20 cellular contexts compared by ENCODE assay signal in the genomic region with DNA sequence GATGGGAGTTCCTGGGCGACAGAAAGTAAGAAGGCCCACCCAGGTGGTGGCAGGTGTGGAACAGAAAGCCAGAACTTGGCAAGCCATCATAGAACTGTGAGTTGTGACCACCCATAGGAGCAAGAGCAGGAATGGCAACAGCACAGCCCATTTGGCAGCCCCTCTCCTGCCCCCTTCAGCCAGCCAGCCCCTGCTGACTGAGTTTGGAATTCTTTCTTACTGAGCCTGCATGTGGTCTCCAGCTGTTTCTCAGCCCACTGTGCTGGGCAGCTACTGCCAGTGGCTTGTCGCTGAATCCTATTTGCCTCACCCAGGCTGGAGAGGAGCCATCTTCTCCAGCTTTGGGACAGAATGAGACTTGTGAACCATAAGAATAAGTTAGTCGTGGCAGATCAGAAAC. TPM values are rescaled to one million over a fixed set of nuclear protein-coding genes. Genes with fewer than 3 reads are reported as not detected.
"Had no signal": no experiment of that assay in that cellular context is flagged by ENCODE, and none has a peak within 500 bp of the region (broad histone marks: within the 10 kb centered on the region; RNA-seq: fewer than 3 reads in every experiment).

No MANE protein-coding gene starts in this region.

- H3K9me3 ChIP-seq: lower lobe of right lung, ovary, upper lobe of left lung had no signal

- H3K4me3 ChIP-seq: cardiac muscle cell, hepatocyte, lower lobe of right lung, ovary, upper lobe of left lung had no signal

- H3K27ac ChIP-seq: hepatocyte, lower lobe of right lung, ovary, upper lobe of left lung had no signal

- DNase-seq: activated B cell treated with CpG ODN at 0.5 μM for 24 hours; activated CD4-positive, alpha-beta T cell treated with anti-CD3 and anti-CD28 coated beads, Interleukin-2, amount 10 ng/mL, durations not matched to agents 24 days and 14 days; activated CD8-positive, alpha-beta memory T cell treated with anti-CD3 and anti-CD28 coated beads, Interleukin-2, amount 50 U/mL, for 4 hours; activated CD8-positive, alpha-beta T cell treated with anti-CD3 and anti-CD28 coated beads, Interleukin-2, amount 10 ng/mL, durations not matched to agents 7 days and 5 days; activated gamma-delta T cell; activated T-cell treated with anti-CD3 and anti-CD28 coated beads, Interleukin-2, amount 50 U/mL, for 72 hours; lower lobe of right lung; ovary; stimulated activated CD4-positive, alpha-beta T cell treated with anti-CD3 and anti-CD28 coated beads, Interleukin-1b, Interleukin-23, amount 100 ng/mL, for 48 hours; stimulated activated naive CD8-positive, alpha-beta T cell treated with anti-CD3 and anti-CD28 coated beads, Interleukin-15, amount 100 ng/mL, for 72 hours; T-helper 2 cell; upper lobe of left lung had no signal

- H2AFZ ChIP-seq: hepatocyte had no signal

- ATAC-seq: activated CD8-positive, alpha-beta T cell treated with anti-CD3 and anti-CD28 coated beads, Interleukin-2, amount 10 ng/mL, durations not matched to agents 7 days and 5 days; activated naive CD4-positive, alpha-beta T cell treated with anti-CD3 and anti-CD28 coated beads, Interleukin-2, amount 50 U/mL, for 72 hours; activated T-cell treated with anti-CD3 and anti-CD28 coated beads, Interleukin-2, amount 50 U/mL, for 72 hours; lower lobe of right lung; sciatic nerve; stimulated activated naive CD8-positive, alpha-beta T cell treated with anti-CD3 and anti-CD28 coated beads, Interleukin-15, amount 100 ng/mL, for 72 hours had no signal

- H3K4me1 ChIP-seq: lower lobe of right lung, upper lobe of left lung had no signal

- H3K4me2 ChIP-seq: hepatocyte had no signal

- H3K27me3 ChIP-seq: cardiac muscle cell, hepatocyte, ovary, upper lobe of left lung had no signal

- H3K36me3 ChIP-seq: cardiac muscle cell, lower lobe of right lung, ovary, upper lobe of left lung had no signal

RNA-seq across cellular contexts. Expression of a gene that starts 28.3 kb away (rescaled TPM):
- total RNA-seq: activated B cell treated with CpG ODN at 0.5 μM for 24 hours; activated CD4-positive, alpha-beta T cell treated with anti-CD3 and anti-CD28 coated beads, Interleukin-2, amount 10 ng/mL, durations not matched to agents 24 days and 14 days; activated CD8-positive, alpha-beta T cell treated with anti-CD3 and anti-CD28 coated beads, Interleukin-2, amount 10 ng/mL, durations not matched to agents 7 days and 5 days; activated naive CD4-positive, alpha-beta T cell treated with anti-CD3 and anti-CD28 coated beads, Interleukin-2, amount 50 U/mL, for 72 hours; activated T-cell treated with anti-CD3 and anti-CD28 coated beads, Interleukin-2, amount 50 U/mL, for 72 hours; dermis microvascular lymphatic vessel endothelial cell; glomerular endothelial cell; lower lobe of right lung; ovary; pulmonary artery endothelial cell had no signal
- polyA plus RNA-seq: esophagus, hepatocyte, ovary had no signal
